ENCODE assay signal across 8 cellular contexts in genomic region chr5:132294728-132295504, GRCh38. TPM values are rescaled to one million over a fixed set of nuclear protein-coding genes. Genes with fewer than 3 reads are reported as not detected.
A peak's percentile ranks its signal among the peaks of the same experiment; 100 is the strongest.
DNase-seq lines count a peak whose midpoint lies in the region; ATAC-seq, FAIRE-seq and TF ChIP-seq lines count a peak whose summit lies in the region.

No MANE protein-coding gene starts in this region.

- no peak for TF ChIP-seq EP300 in gastroesophageal sphincter (IDR thresholded peaks at IDR 0.05)

- FAIRE-seq in pancreas (lab: Jason Lieb, UNC), result no peak

- H3K27ac Mint-ChIP-seq in type B pancreatic cell, result peak overlapping the region; percentile 95

- ATAC-seq in HG02938 (IDR thresholded peaks at IDR 0.05; ENCODE audit: unreplicated experiment) (peak; percentile 9), gastroesophageal sphincter (peak; percentile 6), pancreas (peak; percentile 4 to 22 (median 14))

- peak overlapping the region in 3 of 4 donors; percentile 96 to 99 (median 97) for H3K27ac ChIP-seq in gastroesophageal sphincter
- peak overlapping the region in 2 of 4 donors; percentile 86 to 90 for H3K27ac ChIP-seq in pancreas

- peaks cover 16% of the 10 kb centered on the region for H3K27me3 Mint-ChIP-seq in type B pancreatic cell

- intact Hi-C loops in pancreas (cut with DNase I), result no loop called here

- H3K36me3 ChIP-seq in gastroesophageal sphincter (no peaks in the 10 kb centered on the region), pancreas (no peaks in the 10 kb centered on the region)

- no peaks in the 10 kb centered on the region for H3K9me3 ChIP-seq in gastroesophageal sphincter
- no peaks in the 10 kb centered on the region for H3K9me3 ChIP-seq in pancreas

- H3K4me1 Mint-ChIP-seq in type B pancreatic cell (ENCODE audit: unreplicated experiment), result peaks cover 24% of the 10 kb centered on the region

- peak; percentile 97 for DNase-seq in ELR (ENCODE audit: low read depth)
- DNase-seq in RPMI8226, result peak; percentile 82
- DNase-seq in activated effector memory CD4-positive, alpha-beta T cell treated with Interleukin-2 at 50 U/mL for 16 hours, result peak; percentile 51
- DNase-seq in pancreas, result peak in 4 of 6 donors; percentile 33 to 74 (median 64)
- no peak for DNase-seq in type B pancreatic cell (ENCODE audit: extremely low spot score, unreplicated experiment)
- DNase-seq in NCI-H524 treated with DMSO at 0.1 percent for 48 hours (lab: John Stamatoyannopoulos, UW), result no peak

- 40% methylated on average over 2 of the region's 50 CpGs; no CpG with 5 or more reads in 1 of the 2 donors for WGBS in gastroesophageal sphincter (ENCODE audit: low coverage in 1 of 2), 2 donors
- 8 to 9% methylated on average over 46 to 50 of the region's 50 CpGs for WGBS in pancreas, 2 donors

- H3K27me3 ChIP-seq in gastroesophageal sphincter (no peaks in the 10 kb centered on the region), pancreas (no peaks in the 10 kb centered on the region)

- H3K4me1 ChIP-seq in gastroesophageal sphincter (peaks cover 0 to 31% (median 4%) of the 10 kb centered on the region in 3 donors), pancreas (peaks cover 4 to 9% (median 6%) of the 10 kb centered on the region in 3 donors)

- TF ChIP-seq CTCF in gastroesophageal sphincter (IDR thresholded peaks at IDR 0.05), result no peak
- TF ChIP-seq CTCF in pancreas (IDR thresholded peaks at IDR 0.05), result no peak
- no peak for TF ChIP-seq CTCF in type B pancreatic cell (conservative IDR thresholded peaks at IDR 0.05)

- TF ChIP-seq POLR2A in gastroesophageal sphincter (IDR thresholded peaks at IDR 0.05), result peak in 1 of 2 donors; percentile 6

- no peaks in the 10 kb centered on the region for H3K9me3 Mint-ChIP-seq in type B pancreatic cell

- no peaks in the 10 kb centered on the region for H3K36me3 Mint-ChIP-seq in type B pancreatic cell

- peak overlapping the region; percentile 94 for H3K4me3 Mint-ChIP-seq in type B pancreatic cell

- H3K4me3 ChIP-seq in gastroesophageal sphincter, result peak overlapping the region; percentile 51 to 73
- H3K4me3 ChIP-seq in pancreas, result peak overlapping the region; percentile 50 to 67 (median 50)

RNA-seq across cellular contexts. Expression of gene SLC22A4, which starts 0.7 kb away (rescaled TPM):
- total RNA-seq in gastroesophageal sphincter (1 to 10 TPM in 1 of 4 donors, under 1 TPM in 3; 0.25 to 1.1 (median 0.61) TPM), pancreas (under 1 TPM; 0.08 to 0.61 (median 0.23) TPM), type B pancreatic cell (ENCODE audit: low replicate concordance) (1.3 and 2.0 TPM in 2 replicates)
- polyA plus RNA-seq in pancreas, result under 1 TPM; 0.34 to 0.92 TPM

RNA-seq across cellular contexts. Expression of gene PDLIM4, which starts 37.4 kb away (rescaled TPM):
- total RNA-seq in gastroesophageal sphincter (100 to 1,000 TPM in 1 of 4 donors, 10 to 100 TPM in 3; 75.0 to 200 (median 92.7) TPM), pancreas (1 to 10 TPM in 5 of 6 donors, under 1 TPM in 1; 0.83 to 6.6 (median 1.9) TPM), type B pancreatic cell (ENCODE audit: low replicate concordance) (40.0 and 43.8 TPM in 2 replicates)
- polyA plus RNA-seq in pancreas, result 10 to 100 TPM in 1 of 2 donors, 1 to 10 TPM in 1; 3.3 to 10.7 TPM

Comparison
In these comparisons a context has a peak if more than half of its experiments do, and no peak if none do; other contexts are left out.
1. DNase-seq: peak in ELR (single experiment), RPMI8226 (single experiment), activated effector memory CD4-positive, alpha-beta T cell treated with Interleukin-2 at 50 U/mL for 16 hours (single experiment) and pancreas (4 of 6); none in type B pancreatic cell (single experiment) and NCI-H524 treated with DMSO at 0.1 percent for 48 hours (single experiment).
2. Peak in every context shown above with its lines, with median percentiles within 50 percentile points of each other: ATAC-seq.